In the genomic region with DNA sequence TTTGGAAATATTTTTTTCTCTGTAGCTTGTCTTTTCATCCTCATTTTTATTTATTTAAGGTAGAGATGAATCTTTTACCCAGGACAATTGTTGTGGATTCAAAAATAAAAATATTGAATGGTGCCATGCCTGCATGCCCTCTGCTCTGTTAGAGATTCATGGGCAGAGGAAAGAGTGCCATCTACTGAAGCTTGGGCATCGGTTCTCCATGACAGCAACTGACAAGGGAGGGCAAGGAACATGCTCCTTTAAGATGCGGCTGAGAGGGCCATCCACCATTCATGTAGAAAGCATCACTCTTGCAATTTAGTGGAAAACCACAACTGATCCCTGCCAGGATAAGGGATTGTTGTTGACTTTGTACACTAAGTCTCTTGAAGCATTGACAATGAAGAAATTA, we compare ENCODE assay signal across 10 cellular contexts.
DNase-seq lines count a peak whose midpoint lies in the region; ATAC-seq and FAIRE-seq lines count a peak whose summit lies in the region.
"Had no signal": no experiment of that assay in that cellular context is flagged by ENCODE, and none has a peak within 500 bp of the region (broad histone marks: within the 10 kb centered on the region; RNA-seq: fewer than 3 reads in every experiment).

No MANE protein-coding gene starts in this region.

- H3K4me1 ChIP-seq in small intestine (ENCODE audit: control insufficient read depth in 2 of 2, insufficient read depth in 1 of 2, low read depth in 1 of 2, low read length in 1 of 2), result no peaks in the 10 kb centered on the region

- H3K27me3 ChIP-seq in small intestine (ENCODE audit: control insufficient read depth in 2 of 2, insufficient read depth in 2 of 2, low read length in 2 of 2), result no peaks in the 10 kb centered on the region

- DNase-seq in NCI-H748 (lab: John Stamatoyannopoulos, UW; ENCODE audit: unreplicated experiment), result peak; percentile 29
- DNase-seq in NCI-H748 treated with DMSO at 0.1 percent for 48 hours (lab: John Stamatoyannopoulos, UW), result no peak
- DNase-seq in OCI-M1 (lab: John Stamatoyannopoulos, UW), result peak; percentile 60
- DNase-seq in foreskin melanocyte, result peak; percentile 50
- peak; percentile 54 for DNase-seq in small intestine
- no peak for DNase-seq in Kasumi-1 (lab: John Stamatoyannopoulos, UW)
- DNase-seq: activated T-cell treated with anti-CD3 and anti-CD28 coated beads, Interleukin-2, amount 50 U/mL, for 4 hours; stimulated activated CD4-positive, alpha-beta T cell treated with anti-CD3 and anti-CD28 coated beads, Interleukin-4, amount 100 ng/mL, for 1 hour had no signal

- no peak overlapping the region for H3K4me3 ChIP-seq in small intestine (ENCODE audit: low read depth in 1 of 2, low read length in 2 of 2)

- ATAC-seq in HG03039 (IDR thresholded peaks at IDR 0.05; ENCODE audit: unreplicated experiment) (no peak), GM19463 (IDR thresholded peaks at IDR 0.05; ENCODE audit: unreplicated experiment) (no peak)
- ATAC-seq: activated T-cell treated with anti-CD3 and anti-CD28 coated beads, Interleukin-2, amount 50 U/mL, for 4 hours had no signal

- no peaks in the 10 kb centered on the region for H3K9me3 ChIP-seq in small intestine (ENCODE audit: control insufficient read depth, low read depth)

- no peak for FAIRE-seq in small intestine (lab: Jason Lieb, UNC)

- H3K27ac ChIP-seq in small intestine (ENCODE audit: low read depth in 1 of 2, low read length in 1 of 2), result no peak overlapping the region

- H3K36me3 ChIP-seq in small intestine (ENCODE audit: control insufficient read depth in 2 of 2, insufficient read depth in 2 of 2, low read length in 2 of 2), result no peaks in the 10 kb centered on the region

- 40 to 64% (median 50%) methylated on average over 2 of the region's 2 CpGs for WGBS in small intestine, 3 donors

Comparison
In these comparisons a context has a peak if more than half of its experiments do, and no peak if none do; other contexts are left out.
1. DNase-seq: peak in NCI-H748 (single experiment), OCI-M1 (single experiment), foreskin melanocyte (single experiment) and small intestine (single experiment); none in NCI-H748 treated with DMSO at 0.1 percent for 48 hours (single experiment) and Kasumi-1 (0 of 2).